Comparison of ENCODE assay signal across 1 cellular context in genomic region chr11:61974766-61975631, GRCh38.
TF ChIP-seq lines count a peak whose summit lies in the region.

No MANE protein-coding gene starts in this region.

TF ChIP-seq in HepG2, 621 proteins besides CTCF, POLR2A, EP300 and RAD21 (continued from another document and continues in another):
- TF ChIP-seq TP53 (CRISPR knock-in tag; conservative IDR thresholded peaks at IDR 0.05) (no peak), PBX2 (CRISPR knock-in tag; IDR thresholded peaks at IDR 0.05) (no peak), ZNF326 (CRISPR knock-in tag; IDR thresholded peaks at IDR 0.05; ENCODE audit: borderline replicate concordance) (no peak), ZBED4 (CRISPR knock-in tag; IDR thresholded peaks at IDR 0.05; ENCODE audit: borderline replicate concordance) (no peak), ARNT (IDR thresholded peaks at IDR 0.05) (no peak), ZNF530 (CRISPR knock-in tag; IDR thresholded peaks at IDR 0.05; ENCODE audit: low read depth) (no peak), NFIB (CRISPR knock-in tag; IDR thresholded peaks at IDR 0.05; ENCODE audit: borderline replicate concordance) (no peak), ZFP82 (CRISPR knock-in tag; IDR thresholded peaks at IDR 0.05; ENCODE audit: borderline replicate concordance) (no peak), ZNF619 (CRISPR knock-in tag; IDR thresholded peaks at IDR 0.05) (no peak), ZNF230 (CRISPR knock-in tag; IDR thresholded peaks at IDR 0.05) (no peak), SNAI1 (CRISPR knock-in tag; IDR thresholded peaks at IDR 0.05; ENCODE audit: borderline replicate concordance) (no peak), SIX4 (CRISPR knock-in tag; IDR thresholded peaks at IDR 0.05) (no peak), ZUFSP (CRISPR knock-in tag; IDR thresholded peaks at IDR 0.05; ENCODE audit: borderline replicate concordance) (no peak), ZSCAN21 (CRISPR knock-in tag; IDR thresholded peaks at IDR 0.05; ENCODE audit: borderline replicate concordance) (no peak; the same call in 1 of the 2 replicates), ZNF33B (CRISPR knock-in tag; IDR thresholded peaks at IDR 0.05) (no peak), SKI (IDR thresholded peaks at IDR 0.05; ENCODE audit: partially characterized antibody) (peak; percentile 66), SRY (CRISPR knock-in tag; IDR thresholded peaks at IDR 0.05) (no peak), ZFP36L1 (CRISPR knock-in tag; IDR thresholded peaks at IDR 0.05) (no peak), TEAD3 (CRISPR knock-in tag; optimal IDR thresholded peaks at IDR 0.05; ENCODE audit: borderline replicate concordance) (no peak), ZBTB8A (CRISPR knock-in tag; IDR thresholded peaks at IDR 0.05; ENCODE audit: borderline replicate concordance, low read depth) (no peak), HIVEP1 (CRISPR knock-in tag; IDR thresholded peaks at IDR 0.05) (no peak), PPARG (CRISPR knock-in tag; conservative IDR thresholded peaks at IDR 0.05) (peak; percentile 62; the same call in 1 of the 2 replicates), ARNTL (CRISPR knock-in tag; IDR thresholded peaks at IDR 0.05) (no peak), HNRNPUL1 (IDR thresholded peaks at IDR 0.05; ENCODE audit: low read depth, low read length) (no peak), ZFX (CRISPR knock-in tag; IDR thresholded peaks at IDR 0.05; ENCODE audit: low read depth) (no peak; the same call in 1 of the 2 replicates), ELF4 (CRISPR knock-in tag; IDR thresholded peaks at IDR 0.05; ENCODE audit: borderline replicate concordance) (no peak), TERF1 (CRISPR knock-in tag; IDR thresholded peaks at IDR 0.05) (no peak), ELF1 (CRISPR knock-in tag; IDR thresholded peaks at IDR 0.05) (no peak), ZFYVE20 (CRISPR knock-in tag; IDR thresholded peaks at IDR 0.05; ENCODE audit: borderline replicate concordance, low read depth) (no peak), ZBTB7A (CRISPR knock-in tag; IDR thresholded peaks at IDR 0.05) (no peak), ZNF569 (CRISPR knock-in tag; IDR thresholded peaks at IDR 0.05; ENCODE audit: borderline replicate concordance) (no peak), RERE (CRISPR knock-in tag; IDR thresholded peaks at IDR 0.05; ENCODE audit: low read depth) (no peak), ERF (CRISPR knock-in tag; IDR thresholded peaks at IDR 0.05) (peak; percentile 65; the same call in 1 of the 2 replicates), ZNF543 (CRISPR knock-in tag; IDR thresholded peaks at IDR 0.05) (no peak), MBD4 (IDR thresholded peaks at IDR 0.05; ENCODE audit: borderline replicate concordance, low read length) (no peak), PAF1 (CRISPR knock-in tag; IDR thresholded peaks at IDR 0.05) (no peak), ARHGAP35 (CRISPR knock-in tag; IDR thresholded peaks at IDR 0.05; ENCODE audit: borderline replicate concordance) (no peak), ZNF484 (CRISPR knock-in tag; IDR thresholded peaks at IDR 0.05; ENCODE audit: borderline replicate concordance, low read depth) (no peak)
- TF ChIP-seq, protein P1, sequence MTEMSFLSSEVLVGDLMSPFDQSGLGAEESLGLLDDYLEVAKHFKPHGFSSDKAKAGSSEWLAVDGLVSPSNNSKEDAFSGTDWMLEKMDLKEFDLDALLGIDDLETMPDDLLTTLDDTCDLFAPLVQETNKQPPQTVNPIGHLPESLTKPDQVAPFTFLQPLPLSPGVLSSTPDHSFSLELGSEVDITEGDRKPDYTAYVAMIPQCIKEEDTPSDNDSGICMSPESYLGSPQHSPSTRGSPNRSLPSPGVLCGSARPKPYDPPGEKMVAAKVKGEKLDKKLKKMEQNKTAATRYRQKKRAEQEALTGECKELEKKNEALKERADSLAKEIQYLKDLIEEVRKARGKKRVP (CRISPR knock-in tag; IDR thresholded peaks at IDR 0.05): no peak
- TF ChIP-seq, protein P2, sequence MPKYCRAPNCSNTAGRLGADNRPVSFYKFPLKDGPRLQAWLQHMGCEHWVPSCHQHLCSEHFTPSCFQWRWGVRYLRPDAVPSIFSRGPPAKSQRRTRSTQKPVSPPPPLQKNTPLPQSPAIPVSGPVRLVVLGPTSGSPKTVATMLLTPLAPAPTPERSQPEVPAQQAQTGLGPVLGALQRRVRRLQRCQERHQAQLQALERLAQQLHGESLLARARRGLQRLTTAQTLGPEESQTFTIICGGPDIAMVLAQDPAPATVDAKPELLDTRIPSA (CRISPR knock-in tag; IDR thresholded peaks at IDR 0.05; ENCODE audit: borderline replicate concordance): no peak
- TF ChIP-seq, protein P3, sequence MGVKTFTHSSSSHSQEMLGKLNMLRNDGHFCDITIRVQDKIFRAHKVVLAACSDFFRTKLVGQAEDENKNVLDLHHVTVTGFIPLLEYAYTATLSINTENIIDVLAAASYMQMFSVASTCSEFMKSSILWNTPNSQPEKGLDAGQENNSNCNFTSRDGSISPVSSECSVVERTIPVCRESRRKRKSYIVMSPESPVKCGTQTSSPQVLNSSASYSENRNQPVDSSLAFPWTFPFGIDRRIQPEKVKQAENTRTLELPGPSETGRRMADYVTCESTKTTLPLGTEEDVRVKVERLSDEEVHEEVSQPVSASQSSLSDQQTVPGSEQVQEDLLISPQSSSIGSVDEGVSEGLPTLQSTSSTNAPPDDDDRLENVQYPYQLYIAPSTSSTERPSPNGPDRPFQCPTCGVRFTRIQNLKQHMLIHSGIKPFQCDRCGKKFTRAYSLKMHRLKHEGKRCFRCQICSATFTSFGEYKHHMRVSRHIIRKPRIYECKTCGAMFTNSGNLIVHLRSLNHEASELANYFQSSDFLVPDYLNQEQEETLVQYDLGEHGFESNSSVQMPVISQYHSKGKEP (CRISPR knock-in tag; IDR thresholded peaks at IDR 0.05): no peak
- TF ChIP-seq, protein P4, sequence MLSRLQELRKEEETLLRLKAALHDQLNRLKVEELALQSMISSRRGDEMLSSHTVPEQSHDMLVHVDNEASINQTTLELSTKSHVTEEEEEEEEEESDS (CRISPR knock-in tag; IDR thresholded peaks at IDR 0.05; ENCODE audit: borderline replicate concordance): no peak
- TF ChIP-seq, protein P5, sequence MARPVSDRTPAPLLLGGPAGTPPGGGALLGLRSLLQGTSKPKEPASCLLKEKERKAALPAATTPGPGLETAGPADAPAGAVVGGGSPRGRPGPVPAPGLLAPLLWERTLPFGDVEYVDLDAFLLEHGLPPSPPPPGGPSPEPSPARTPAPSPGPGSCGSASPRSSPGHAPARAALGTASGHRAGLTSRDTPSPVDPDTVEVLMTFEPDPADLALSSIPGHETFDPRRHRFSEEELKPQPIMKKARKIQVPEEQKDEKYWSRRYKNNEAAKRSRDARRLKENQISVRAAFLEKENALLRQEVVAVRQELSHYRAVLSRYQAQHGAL (CRISPR knock-in tag; IDR thresholded peaks at IDR 0.05; ENCODE audit: not compliant biosample characterization): no peak
